Comparison of ENCODE assay signal across 8 cellular contexts in the genomic region with DNA sequence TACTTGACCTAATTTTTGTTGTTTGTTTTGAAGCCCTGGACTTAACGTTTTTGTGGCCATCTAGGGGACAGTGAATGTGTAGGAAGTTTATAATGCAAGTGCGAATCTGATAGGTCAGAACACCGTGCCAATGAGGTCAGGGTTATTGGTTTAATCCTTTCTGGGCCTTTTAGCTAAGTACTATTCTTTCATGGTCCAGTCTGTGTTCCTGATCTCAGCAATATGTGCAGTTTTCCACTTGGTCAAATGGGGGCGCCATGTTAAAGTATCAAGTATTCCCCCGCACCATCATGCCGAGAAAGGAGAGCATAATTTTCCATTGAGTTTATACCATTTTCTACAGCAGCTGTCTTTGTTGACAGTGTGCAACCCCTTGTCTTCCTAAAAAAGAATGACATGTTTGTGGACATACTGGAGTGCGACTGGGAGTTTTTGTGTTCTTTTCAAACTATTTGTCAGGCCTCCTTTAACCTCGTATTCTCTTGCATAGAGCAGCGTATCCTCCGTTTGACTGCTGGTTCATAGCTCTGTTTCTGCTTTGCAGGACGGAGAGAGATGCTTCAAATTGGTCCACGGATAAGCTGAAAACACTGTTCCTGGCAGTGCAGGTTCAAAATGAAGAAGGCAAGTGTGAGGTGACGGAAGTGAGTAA. TPM values are rescaled to one million over a fixed set of nuclear protein-coding genes. Genes with fewer than 3 reads are reported as not detected.
DNase-seq lines count a peak whose midpoint lies in the region; ATAC-seq, FAIRE-seq and TF ChIP-seq lines count a peak whose summit lies in the region.

No MANE protein-coding gene starts in this region.

- TF ChIP-seq POLR2A in A549 (IDR thresholded peaks at IDR 0.05; ENCODE audit: low read length), result no peak

- H3K4me3 ChIP-seq in A549 (peak overlapping the region; percentile 91), mucosa of descending colon (peak overlapping the region; percentile 94)

- TF ChIP-seq RAD21 in A549 (conservative IDR thresholded peaks at IDR 0.05 in 1 of 2, IDR thresholded peaks at IDR 0.05 in 1 of 2), result peak; percentile 44 to 55; a peak in 3 of 5 replicates

- 37% methylated on average over 13 of the region's 13 CpGs for WGBS in A549 (ENCODE audit: missing lambda C conversion rate)

- DNase-seq in A549 (ENCODE audit: low read depth in 1 of 2, low spot score in 1 of 2) (peak; percentile 67 to 80), NCI-H446 (lab: John Stamatoyannopoulos, UW) (peak; percentile 44 to 69), mucosa of descending colon (peak in 1 of 3 donors; percentile 90)
- peak; percentile 78 to 84 for DNase-seq in activated CD4-positive, alpha-beta T cell treated with anti-CD3 and anti-CD28 coated beads, Interleukin-2, amount 50 U/mL, for 48 hours
- DNase-seq in effector CD4-positive, alpha-beta T cell, result peak; percentile 44
- peak; percentile 84 for DNase-seq in stimulated activated CD8-positive, alpha-beta memory T cell treated with anti-CD3 and anti-CD28 coated beads, Interleukin-4, amount 100 ng/mL, for 48 hours

- H3K36me3 ChIP-seq in mucosa of descending colon (ENCODE audit: low read depth), result peaks cover 7% of the 10 kb centered on the region

- ATAC-seq in A549 (peak in 1 of 2 experiments; percentile 10; a peak in 1 of 6 replicates), mucosa of descending colon (no peak), HG03039 (IDR thresholded peaks at IDR 0.05; ENCODE audit: unreplicated experiment) (no peak)

- no peaks in the 10 kb centered on the region for H3K9me3 ChIP-seq in A549
- H3K9me3 ChIP-seq in mucosa of descending colon, result no peaks in the 10 kb centered on the region

- intact Hi-C loops in mucosa of descending colon (cut with DNase I, micrococcal nuclease), result no loop called here

- no peak for TF ChIP-seq EP300 in A549 (IDR thresholded peaks at IDR 0.05)

- H3K4me1 ChIP-seq in A549, result peaks cover 15% of the 10 kb centered on the region
- H3K4me1 ChIP-seq in mucosa of descending colon (ENCODE audit: low read depth), result peaks cover 16% of the 10 kb centered on the region

- peak overlapping the region; percentile 92 for H3K4me2 ChIP-seq in A549

- TF ChIP-seq CTCF in A549 (IDR thresholded peaks at IDR 0.05), result peak; percentile 67
- peak; percentile 72 for TF ChIP-seq CTCF in GM12872 (IDR thresholded peaks at IDR 0.05; ENCODE audit: insufficient read depth, low read depth, low read length)
- TF ChIP-seq CTCF in mucosa of descending colon (IDR thresholded peaks at IDR 0.05), result peak; percentile 13

- peak overlapping the region; percentile 89 to 95 for H3K27ac ChIP-seq in A549

- POLR2A ChIA-PET in A549 (lab: Yijun Ruan, JAX), result interaction anchor here (0.6 kb wide), 1 partner anchor 430 kb away, joined by 5 read pairs; no protein-coding TSS in a partner anchor

- CTCF ChIA-PET in A549 (lab: Yijun Ruan, JAX), result interaction anchor here (0.5 to 3.2 kb wide), 33 partner anchors 9 to 1480 kb away, joined by 3 to 34 read pairs (median 4); partner anchors contain the start of gene POMT2

- FAIRE-seq in A549 (lab: Jason Lieb, UNC), result no peak

TF ChIP-seq in A549, 52 proteins besides CTCF, POLR2A, EP300 and RAD21:
- TF ChIP-seq ZC3H11A (IDR thresholded peaks at IDR 0.05) (no peak), SMC3 (IDR thresholded peaks at IDR 0.05) (peak; percentile 31; the same call in 1 of the 3 replicates), MAFK (IDR thresholded peaks at IDR 0.05; ENCODE audit: partially characterized antibody) (no peak)

RNA-seq across cellular contexts. Expression of gene AHSA1, which starts 1.3 kb away (rescaled TPM):
- polyA plus RNA-seq in A549 (2011; rRNA removed) (289 and 299 TPM in 2 replicates), A549 (2017; fragmentation: RNase III; extraction: RNeasy Plus Mini Kit Qiagen cat#74134 plus additional on column Dnase treatment) (307 to 334 TPM (median 308 TPM) in 3 replicates)
- 371 and 423 TPM in 2 replicates for polyA plus RNA-seq in A549 (2012; cell fraction: cytosol; rRNA removed)
- 148 and 217 TPM in 2 replicates for polyA plus RNA-seq in A549 (2012; cell fraction: nucleus; rRNA removed)
- 166 and 203 TPM in 2 replicates for polyA minus RNA-seq in A549 (2011; rRNA and poly(A)+ RNA removed)
- 100 to 1,000 TPM; 102 to 160 (median 116) TPM for total RNA-seq in mucosa of descending colon

RNA-seq across cellular contexts. Expression of gene VIPAS39, which starts 1.8 kb away (rescaled TPM):
- 35.8 and 38.0 TPM in 2 replicates for polyA plus RNA-seq in A549 (2011; rRNA removed)
- 10.8 and 12.0 TPM in 2 replicates for polyA plus RNA-seq in A549 (2012; cell fraction: cytosol; rRNA removed)
- polyA plus RNA-seq in A549 (2012; cell fraction: nucleus; rRNA removed), result 8.8 and 12.4 TPM in 2 replicates
- 14.9 to 15.3 TPM (median 14.9 TPM) in 3 replicates for polyA plus RNA-seq in A549 (2017; fragmentation: RNase III; extraction: RNeasy Plus Mini Kit Qiagen cat#74134 plus additional on column Dnase treatment)
- 23.9 and 31.2 TPM in 2 replicates for polyA minus RNA-seq in A549 (2011; rRNA and poly(A)+ RNA removed)
- 10 to 100 TPM; 17.8 to 23.1 (median 18.0) TPM for total RNA-seq in mucosa of descending colon

RNA-seq across cellular contexts. Expression of gene NOXRED1, which starts 35.9 kb away (rescaled TPM):
- 0.34 and 0.45 TPM in 2 replicates for polyA plus RNA-seq in A549 (2011; rRNA removed)
- polyA plus RNA-seq in A549 (2012; cell fraction: cytosol; rRNA removed), result 0.08 and 0.09 TPM in 2 replicates
- 0.14 and 0.23 TPM in 2 replicates for polyA plus RNA-seq in A549 (2012; cell fraction: nucleus; rRNA removed)
- polyA plus RNA-seq in A549 (2017; fragmentation: RNase III; extraction: RNeasy Plus Mini Kit Qiagen cat#74134 plus additional on column Dnase treatment), result 0.16 to 0.22 TPM (median 0.18 TPM) in 3 replicates
- 0.34 and 0.70 TPM in 2 replicates for polyA minus RNA-seq in A549 (2011; rRNA and poly(A)+ RNA removed)
- 1 to 10 TPM in 1 of 3 donors, under 1 TPM in 2; 0.82 to 1.1 (median 0.82) TPM for total RNA-seq in mucosa of descending colon

RNA-seq across cellular contexts. Expression of gene ISM2, which starts 39.4 kb away (rescaled TPM):
- polyA plus RNA-seq in A549 (2011; rRNA removed) (0.10 and 0.11 TPM in 2 replicates), A549 (2017; fragmentation: RNase III; extraction: RNeasy Plus Mini Kit Qiagen cat#74134 plus additional on column Dnase treatment) (0.21 to 0.31 TPM (median 0.22 TPM) in 3 replicates)
- polyA plus RNA-seq in A549 (2012; cell fraction: cytosol; rRNA removed), result 0.11 and 0.21 TPM in 2 replicates
- 0.40 and 0.43 TPM in 2 replicates for polyA plus RNA-seq in A549 (2012; cell fraction: nucleus; rRNA removed)
- 0.50 TPM in 1 of 2 replicates, not detected in the other for polyA minus RNA-seq in A549 (2011; rRNA and poly(A)+ RNA removed)
- under 1 TPM in 2 of 3 donors, not detected in 1; 0.10 to 0.98 TPM for total RNA-seq in mucosa of descending colon

Comparison
In these comparisons a context has a peak if more than half of its experiments do, and no peak if none do; other contexts are left out.
1. CTCF ChIP-seq: peak in every context shown above with its lines; median percentile 72 in GM12872; 67 in A549; 13 in mucosa of descending colon.